ENCODE assay signal across 18 cellular contexts in the genomic region with DNA sequence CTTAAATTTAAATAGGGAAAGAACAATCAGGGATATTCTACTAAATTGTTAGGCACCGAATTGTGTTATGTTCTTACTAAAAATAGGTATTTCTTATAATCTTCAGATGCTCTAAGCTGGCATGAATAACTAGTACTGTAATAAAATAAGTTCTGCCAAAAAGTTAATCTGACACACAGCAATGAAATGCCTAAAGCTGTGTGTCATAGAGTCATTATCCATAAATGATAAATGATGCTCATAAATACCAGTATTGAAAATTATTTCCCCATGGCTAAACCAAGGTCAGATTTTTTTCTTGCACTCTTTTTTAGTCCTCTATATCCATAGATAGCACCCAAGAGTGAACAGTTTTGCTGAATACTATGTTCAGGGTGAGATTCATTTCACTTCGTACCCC. TPM values are rescaled to one million over a fixed set of nuclear protein-coding genes. Genes with fewer than 3 reads are reported as not detected.
DNase-seq lines count a peak whose midpoint lies in the region; TF ChIP-seq lines count a peak whose summit lies in the region.
"Had no signal": no experiment of that assay in that cellular context is flagged by ENCODE, and none has a peak within 500 bp of the region (broad histone marks: within the 10 kb centered on the region; RNA-seq: fewer than 3 reads in every experiment).

No MANE protein-coding gene starts in this region.

- TF ChIP-seq CTCF in ascending aorta (IDR thresholded peaks at IDR 0.05): no peak
- TF ChIP-seq CTCF in suprapubic skin (IDR thresholded peaks at IDR 0.05): no peak

- H2BK120ac ChIP-seq in mesenchymal stem cell (ENCODE audit: low read depth, low read length): no peak overlapping the region

- H2BK15ac ChIP-seq in mesenchymal stem cell (ENCODE audit: low read depth, poor library complexity, severe bottlenecking): no peak overlapping the region

- no peak overlapping the region for H4K91ac ChIP-seq in mesenchymal stem cell (ENCODE audit: low read length)

- no peak for TF ChIP-seq EP300 in suprapubic skin (IDR thresholded peaks at IDR 0.05)

- no peak overlapping the region for H3K4ac ChIP-seq in mesenchymal stem cell (ENCODE audit: low read depth in 1 of 2, low read length in 2 of 2)

- no peak overlapping the region for H2BK12ac ChIP-seq in mesenchymal stem cell (ENCODE audit: low read length in 2 of 2)

- H3K36me3 ChIP-seq in ascending aorta (no peaks in the 10 kb centered on the region), mesenchymal stem cell (ENCODE audit: control insufficient read depth in 1 of 2, insufficient read depth in 2 of 2, low read depth in 1 of 2, low read length in 2 of 2) (no peaks in the 10 kb centered on the region), suprapubic skin (no peaks in the 10 kb centered on the region)
- H3K36me3 ChIP-seq: spleen had no signal

- no peak overlapping the region for H3K23ac ChIP-seq in mesenchymal stem cell (ENCODE audit: low read length in 2 of 2)

- DNase-seq in GM04504 (ENCODE audit: low read depth) (peak; percentile 67), ascending aorta (ENCODE audit: low spot score in 2 of 2) (no peak), mesenchymal stem cell (no peak), suprapubic skin (ENCODE audit: low spot score in 2 of 2) (no peak), dermis blood vessel endothelial cell (no peak), medulla oblongata (ENCODE audit: extremely low spot score) (no peak), globus pallidus (ENCODE audit: low spot score) (no peak)
- no peak for DNase-seq in stimulated activated CD4-positive, alpha-beta T cell treated with anti-CD3 and anti-CD28 coated beads, Interleukin-4, amount 100 ng/mL, for 4 hours
- DNase-seq: activated CD4-positive, alpha-beta T cell treated with anti-CD3 and anti-CD28 coated beads, Interleukin-2, amount 10 ng/mL, durations not matched to agents 24 days and 14 days; activated naive CD4-positive, alpha-beta T cell treated with Interleukin-2 at 50 U/mL for 16 hours; foreskin melanocyte; NCI-H146; NCI-H345; occipital lobe; spleen; stimulated activated naive CD8-positive, alpha-beta T cell treated with anti-CD3 and anti-CD28 coated beads, Interleukin-15, amount 100 ng/mL, for 72 hours; T-helper 9 cell had no signal

- H3K9ac ChIP-seq in mesenchymal stem cell (ENCODE audit: low read length): peak overlapping the region; percentile 82

- 100% methylated on average over 1 of the region's 2 CpGs for WGBS in mesenchymal stem cell
- 51% methylated on average over 2 of the region's 2 CpGs for WGBS in suprapubic skin

- no peak overlapping the region for H3K4me2 ChIP-seq in mesenchymal stem cell (ENCODE audit: low read length, poor library complexity, severe bottlenecking)

- no peak overlapping the region for H3K14ac ChIP-seq in mesenchymal stem cell (ENCODE audit: low read length in 2 of 2)

- H3K4me1 ChIP-seq in ascending aorta: peaks cover 0 to 29% of the 10 kb centered on the region in 2 donors
- peaks cover 4% of the 10 kb centered on the region for H3K4me1 ChIP-seq in mesenchymal stem cell (ENCODE audit: control insufficient read depth, insufficient read depth, low read depth, low read length)
- no peaks in the 10 kb centered on the region for H3K4me1 ChIP-seq in suprapubic skin
- H3K4me1 ChIP-seq: spleen had no signal

- TF ChIP-seq POLR2A in suprapubic skin (IDR thresholded peaks at IDR 0.05): no peak

- no peaks in the 10 kb centered on the region for H3K27me3 ChIP-seq in ascending aorta
- no peaks in the 10 kb centered on the region for H3K27me3 ChIP-seq in mesenchymal stem cell (ENCODE audit: control insufficient read depth in 1 of 2, insufficient read depth in 1 of 2, low read length in 2 of 2)
- no peaks in the 10 kb centered on the region for H3K27me3 ChIP-seq in suprapubic skin

- H3K4me3 ChIP-seq in ascending aorta (no peak overlapping the region), mesenchymal stem cell (ENCODE audit: insufficient read depth in 1 of 2, low read depth in 1 of 2, low read length in 2 of 2) (no peak overlapping the region), suprapubic skin (no peak overlapping the region)
- H3K4me3 ChIP-seq: spleen had no signal

- H2AFZ ChIP-seq in mesenchymal stem cell (ENCODE audit: low read depth, low read length): no peak overlapping the region

- no peak overlapping the region for H4K8ac ChIP-seq in mesenchymal stem cell (ENCODE audit: low read length)

- intact Hi-C loops in ascending aorta (cut with DNase I): no loop called here

- no peaks in the 10 kb centered on the region for H3K9me3 ChIP-seq in ascending aorta
- H3K9me3 ChIP-seq in mesenchymal stem cell (ENCODE audit: control insufficient read depth, low read length): no peaks in the 10 kb centered on the region
- H3K9me3 ChIP-seq in suprapubic skin: no peaks in the 10 kb centered on the region
- H3K9me3 ChIP-seq: spleen had no signal

- no peak overlapping the region for H3K18ac ChIP-seq in mesenchymal stem cell (ENCODE audit: low read depth in 1 of 2, low read length in 2 of 2)

- no peak overlapping the region for H2BK5ac ChIP-seq in mesenchymal stem cell (ENCODE audit: low read depth, low read length, poor library complexity, severe bottlenecking)

- no peak overlapping the region for H2AK5ac ChIP-seq in mesenchymal stem cell (ENCODE audit: low read length, severe bottlenecking)

- H3K27ac ChIP-seq in ascending aorta: peak overlapping the region; percentile 45 to 52
- no peak overlapping the region for H3K27ac ChIP-seq in mesenchymal stem cell (ENCODE audit: low read length, poor library complexity, severe bottlenecking)
- H3K27ac ChIP-seq in suprapubic skin: peak overlapping the region; percentile 46
- H3K27ac ChIP-seq: C4-2B, spleen had no signal

- no peaks in the 10 kb centered on the region for H3K79me1 ChIP-seq in mesenchymal stem cell (replicated peaks; ENCODE audit: low read length, poor library complexity, severe bottlenecking)

RNA-seq across cellular contexts. Expression of a gene that starts 11.7 kb away (rescaled TPM):
- 0.85 TPM for total RNA-seq in ascending aorta
- 4.5 TPM for polyA plus RNA-seq in mesenchymal stem cell (2013, experiment 1 of 2)
- 5.2 TPM for polyA plus RNA-seq in mesenchymal stem cell (2013, experiment 2 of 2)
- 10 to 100 TPM in 2 of 4 donors, 1 to 10 TPM in 2; 8.5 to 14.6 (median 11.0) TPM for total RNA-seq in suprapubic skin
- total RNA-seq in dermis blood vessel endothelial cell: 16.2 and 22.4 TPM in 2 replicates
